In genomic region chr5:81817980-81818379, GRCh38 we compare ENCODE assay signal across 1 cellular context.
TF ChIP-seq lines count a peak whose summit lies in the region.

No MANE protein-coding gene starts in this region.

TF ChIP-seq in GM12878, 131 proteins besides CTCF, POLR2A, EP300 and RAD21 (continued from another document):
- TF ChIP-seq HSF1 (IDR thresholded peaks at IDR 0.05; ENCODE audit: low read depth, low read length) (no peak), WRNIP1 (IDR thresholded peaks at IDR 0.05; ENCODE audit: borderline replicate concordance, low read depth, low read length) (no peak), MEF2A (IDR thresholded peaks at IDR 0.05; ENCODE audit: insufficient read depth, low read depth, low read length) (no peak), SMC3 (IDR thresholded peaks at IDR 0.05; ENCODE audit: borderline replicate concordance, low read length) (no peak), PKNOX1 (IDR thresholded peaks at IDR 0.05) (no peak), GABPA (IDR thresholded peaks at IDR 0.05; ENCODE audit: low read depth) (no peak), ZNF384 (IDR thresholded peaks at IDR 0.05; ENCODE audit: borderline replicate concordance, low read depth, low read length) (no peak)
TF ChIP-seq in GM12878: peak in this region for 0.
